ENCODE assay signal across 9 cellular contexts in genomic region chr12:43282106-43282505, GRCh38.
DNase-seq lines count a peak whose midpoint lies in the region; ATAC-seq and TF ChIP-seq lines count a peak whose summit lies in the region.
"Had no signal": no experiment of that assay in that cellular context is flagged by ENCODE, and none has a peak within 500 bp of the region (broad histone marks: within the 10 kb centered on the region; RNA-seq: fewer than 3 reads in every experiment).

No MANE protein-coding gene starts in this region.

- TF ChIP-seq POLR2A in body of pancreas (IDR thresholded peaks at IDR 0.05) = no peak

- H3K27me3 ChIP-seq in body of pancreas = no peaks in the 10 kb centered on the region

- H3K27ac ChIP-seq in body of pancreas = no peak overlapping the region

- POLR2A ChIA-PET in T-cell (lab: Charles Lee) = no interaction called here

- H3K4me1 Mint-ChIP-seq in nephron progenitor cell (peaks cover 46% of the 10 kb centered on the region), T-helper 17 cell (no peaks in the 10 kb centered on the region), T-cell (no peaks in the 10 kb centered on the region)
- H3K4me1 Mint-ChIP-seq: activated naive CD4-positive, alpha-beta T cell treated with anti-CD3 and anti-CD28 coated beads, Interleukin-2, amount 10 ng/mL, durations not matched to agents 7 days and 5 days had no signal

- H3K27me3 Mint-ChIP-seq in nephron progenitor cell (ENCODE audit: low read depth, poor library complexity) = no peaks in the 10 kb centered on the region
- no peaks in the 10 kb centered on the region for H3K27me3 Mint-ChIP-seq in T-helper 17 cell
- no peaks in the 10 kb centered on the region for H3K27me3 Mint-ChIP-seq in T-cell
- H3K27me3 Mint-ChIP-seq: activated naive CD4-positive, alpha-beta T cell treated with anti-CD3 and anti-CD28 coated beads, Interleukin-2, amount 10 ng/mL, durations not matched to agents 7 days and 5 days had no signal

- H3K36me3 ChIP-seq in body of pancreas (replicated peaks in 1 of 2; ENCODE audit: insufficient read depth in 1 of 2, low read depth in 2 of 2) = no peaks in the 10 kb centered on the region

- ATAC-seq in body of pancreas (no peak), T-helper 17 cell (no peak), T-cell (replicated peaks in 1 of 4) (no peak)

- CTCF ChIA-PET in T-cell (lab: Charles Lee) = interaction anchor here in 1 of 2 donors (0.5 kb wide), 1 partner anchor 147 kb away, joined by 3 read pairs; no protein-coding TSS in a partner anchor

- H3K9me3 Mint-ChIP-seq in nephron progenitor cell (peaks cover 12% of the 10 kb centered on the region), T-cell (peaks cover 0 to 4% (median 4%) of the 10 kb centered on the region in 3 donors)
- H3K9me3 Mint-ChIP-seq: activated naive CD4-positive, alpha-beta T cell treated with anti-CD3 and anti-CD28 coated beads, Interleukin-2, amount 10 ng/mL, durations not matched to agents 7 days and 5 days had no signal

- H3K36me3 Mint-ChIP-seq in nephron progenitor cell (ENCODE audit: low read depth) (peaks cover 16% of the 10 kb centered on the region), T-helper 17 cell (ENCODE audit: low read depth) (no peaks in the 10 kb centered on the region), T-cell (no peaks in the 10 kb centered on the region)
- H3K36me3 Mint-ChIP-seq: activated naive CD4-positive, alpha-beta T cell treated with anti-CD3 and anti-CD28 coated beads, Interleukin-2, amount 10 ng/mL, durations not matched to agents 7 days and 5 days had no signal

- no peak overlapping the region for H3K27ac Mint-ChIP-seq in nephron progenitor cell
- H3K27ac Mint-ChIP-seq in T-helper 17 cell = no peak overlapping the region
- H3K27ac Mint-ChIP-seq in T-cell = no peak overlapping the region
- H3K27ac Mint-ChIP-seq: activated naive CD4-positive, alpha-beta T cell treated with anti-CD3 and anti-CD28 coated beads, Interleukin-2, amount 10 ng/mL, durations not matched to agents 7 days and 5 days had no signal

- H3K9me3 ChIP-seq in body of pancreas = no peaks in the 10 kb centered on the region
- no peaks in the 10 kb centered on the region for H3K9me3 ChIP-seq in T-helper 17 cell (ENCODE audit: control insufficient read depth, low read length, poor library complexity, severe bottlenecking)

- peak; percentile 42 for DNase-seq in EH (ENCODE audit: low read depth)
- DNase-seq in NAMALWA (ENCODE audit: low spot score) = peak; percentile 16
- no peak for DNase-seq in body of pancreas
- DNase-seq in nephron progenitor cell = no peak
- no peak for DNase-seq in T-helper 17 cell
- DNase-seq in stimulated activated CD4-positive, alpha-beta T cell treated with anti-CD3 and anti-CD28 coated beads, Interleukin-12 subunit alpha, Interleukin-12 subunit beta, amount 100 ng/mL, for 4 hours = no peak
- no peak for DNase-seq in NCI-H82 treated with DMSO at 0.1 percent for 48 hours (lab: John Stamatoyannopoulos, UW; ENCODE audit: unreplicated experiment)
- no peak for DNase-seq in T-cell
- DNase-seq: activated naive CD4-positive, alpha-beta T cell treated with anti-CD3 and anti-CD28 coated beads, Interleukin-2, amount 10 ng/mL, durations not matched to agents 7 days and 5 days had no signal

- H3K4me3 ChIP-seq in body of pancreas = no peak overlapping the region

- intact Hi-C loops in body of pancreas (cut with DNase I) = no loop called here

- H3K4me1 ChIP-seq in body of pancreas = no peaks in the 10 kb centered on the region

- TF ChIP-seq CTCF in body of pancreas (IDR thresholded peaks at IDR 0.05) = peak in 5 of 7 experiments; percentile 11 to 48 (median 39)
- TF ChIP-seq CTCF in nephron progenitor cell (IDR thresholded peaks at IDR 0.05) = peak; percentile 32

- no peak overlapping the region for H3K4me3 Mint-ChIP-seq in nephron progenitor cell
- no peak overlapping the region for H3K4me3 Mint-ChIP-seq in T-helper 17 cell
- no peak overlapping the region for H3K4me3 Mint-ChIP-seq in T-cell
- H3K4me3 Mint-ChIP-seq: activated naive CD4-positive, alpha-beta T cell treated with anti-CD3 and anti-CD28 coated beads, Interleukin-2, amount 10 ng/mL, durations not matched to agents 7 days and 5 days had no signal

Comparison
In these comparisons a context has a peak if more than half of its experiments do, and no peak if none do; other contexts are left out.
1. DNase-seq: peak in EH (single experiment) and NAMALWA (single experiment); none in body of pancreas (0 of 4), nephron progenitor cell (single experiment), T-helper 17 cell (0 of 3), stimulated activated CD4-positive, alpha-beta T cell treated with anti-CD3 and anti-CD28 coated beads, Interleukin-12 subunit alpha, Interleukin-12 subunit beta, amount 100 ng/mL, for 4 hours (single experiment), NCI-H82 treated with DMSO at 0.1 percent for 48 hours (single experiment) and T-cell (0 of 34).